Comparison of ENCODE assay signal across 9 cellular contexts in the genomic region with DNA sequence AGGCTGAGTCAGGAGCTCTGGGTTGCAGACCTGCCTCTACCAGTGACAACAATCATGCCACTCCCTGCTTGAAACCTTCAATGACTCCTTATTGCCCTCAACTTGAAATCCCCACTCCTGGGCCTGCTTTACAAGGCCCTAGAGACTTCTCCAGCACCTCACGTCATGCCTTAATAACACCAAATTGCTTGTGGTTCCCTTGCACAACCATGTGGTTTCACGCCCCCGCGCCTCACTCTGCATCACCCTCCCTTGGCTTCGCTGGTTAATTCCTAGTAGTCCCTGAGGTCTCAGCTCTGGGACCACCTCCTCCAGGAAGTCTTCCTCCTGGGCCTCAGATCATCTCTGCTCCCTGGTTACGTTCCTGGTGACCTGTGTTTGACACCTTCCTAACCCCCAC. TPM values are rescaled to one million over a fixed set of nuclear protein-coding genes. Genes with fewer than 3 reads are reported as not detected.
DNase-seq lines count a peak whose midpoint lies in the region; ATAC-seq and TF ChIP-seq lines count a peak whose summit lies in the region.
"Had no signal": no experiment of that assay in that cellular context is flagged by ENCODE, and none has a peak within 500 bp of the region (broad histone marks: within the 10 kb centered on the region; RNA-seq: fewer than 3 reads in every experiment).

No MANE protein-coding gene starts in this region.

- TF ChIP-seq CTCF in esophagus muscularis mucosa (IDR thresholded peaks at IDR 0.05) = no peak

- H3K9me3 Mint-ChIP-seq in stimulated activated effector memory CD8-positive, alpha-beta T cell treated with anti-CD3 and anti-CD28 coated beads, Interleukin-12 subunit alpha, Interleukin-12 subunit beta, amount 100 ng/mL, for 72 hours = no peaks in the 10 kb centered on the region

- H3K4me3 ChIP-seq in esophagus muscularis mucosa = no peak overlapping the region

- peak; percentile 48 for DNase-seq in stimulated activated naive CD4-positive, alpha-beta T cell treated with Interleukin-2 at 50 U/mL for 16 hours (lab: John Stamatoyannopoulos, UW)
- no peak for DNase-seq in stimulated activated naive CD4-positive, alpha-beta T cell (lab: John Stamatoyannopoulos, UW)
- DNase-seq in activated CD4-positive, alpha-beta T cell treated with anti-CD3 and anti-CD28 coated beads, Interleukin-2, amount 50 U/mL, for 4 hours = peak; percentile 14 to 17
- DNase-seq in iris pigment epithelial cell (ENCODE audit: low read depth) (peak; percentile 92), globus pallidus (ENCODE audit: low spot score) (no peak), esophagus muscularis mucosa (ENCODE audit: extremely low spot score) (no peak)
- DNase-seq in stimulated activated effector memory CD8-positive, alpha-beta T cell treated with anti-CD3 and anti-CD28 coated beads, Interleukin-12 subunit alpha, Interleukin-12 subunit beta, amount 100 ng/mL, for 72 hours (ENCODE audit: low spot score in 2 of 2) = peak; percentile 49 to 71

- H3K4me3 Mint-ChIP-seq in stimulated activated effector memory CD8-positive, alpha-beta T cell treated with anti-CD3 and anti-CD28 coated beads, Interleukin-12 subunit alpha, Interleukin-12 subunit beta, amount 100 ng/mL, for 72 hours = peak overlapping the region; percentile 53
- H3K4me3 Mint-ChIP-seq: brain had no signal

- H3K27me3 ChIP-seq in esophagus muscularis mucosa = no peaks in the 10 kb centered on the region

- H3K36me3 Mint-ChIP-seq in stimulated activated effector memory CD8-positive, alpha-beta T cell treated with anti-CD3 and anti-CD28 coated beads, Interleukin-12 subunit alpha, Interleukin-12 subunit beta, amount 100 ng/mL, for 72 hours = peaks cover 6% of the 10 kb centered on the region

- no peak for TF ChIP-seq POLR2A in esophagus muscularis mucosa (IDR thresholded peaks at IDR 0.05; ENCODE audit: low read depth)

- H3K36me3 ChIP-seq in esophagus muscularis mucosa = peaks cover 13 to 52% (median 31%) of the 10 kb centered on the region in 4 donors

- H3K27ac ChIP-seq in esophagus muscularis mucosa (replicated peaks in 1 of 4) = no peak overlapping the region

- H3K27ac Mint-ChIP-seq in stimulated activated effector memory CD8-positive, alpha-beta T cell treated with anti-CD3 and anti-CD28 coated beads, Interleukin-12 subunit alpha, Interleukin-12 subunit beta, amount 100 ng/mL, for 72 hours = peak overlapping the region; percentile 68

- intact Hi-C loops in esophagus muscularis mucosa (cut with DNase I) = no loop called here

- peak; percentile 93 for ATAC-seq in stimulated activated effector memory CD8-positive, alpha-beta T cell treated with anti-CD3 and anti-CD28 coated beads, Interleukin-12 subunit alpha, Interleukin-12 subunit beta, amount 100 ng/mL, for 72 hours
- no peak for ATAC-seq in GM21825 (IDR thresholded peaks at IDR 0.05; ENCODE audit: unreplicated experiment)

- no peak for TF ChIP-seq EP300 in esophagus muscularis mucosa (IDR thresholded peaks at IDR 0.05)

- peaks cover 26% of the 10 kb centered on the region for H3K4me1 Mint-ChIP-seq in stimulated activated effector memory CD8-positive, alpha-beta T cell treated with anti-CD3 and anti-CD28 coated beads, Interleukin-12 subunit alpha, Interleukin-12 subunit beta, amount 100 ng/mL, for 72 hours

- 88% methylated on average over 6 of the region's 6 CpGs for WGBS in esophagus muscularis mucosa

- peaks cover 6 to 12% (median 6%) of the 10 kb centered on the region in 4 donors for H3K4me1 ChIP-seq in esophagus muscularis mucosa

- H3K9me3 ChIP-seq in esophagus muscularis mucosa = no peaks in the 10 kb centered on the region

RNA-seq across cellular contexts. Expression of gene EPHA2, which starts 33.0 kb away (rescaled TPM):
- 10 to 100 TPM in 2 of 4 donors, 1 to 10 TPM in 2; 5.8 to 15.7 (median 11.3) TPM for total RNA-seq in esophagus muscularis mucosa

RNA-seq across cellular contexts. Expression of gene FAM131C, which starts 49.5 kb away (rescaled TPM):
- total RNA-seq in esophagus muscularis mucosa = under 1 TPM in 2 of 4 donors, not detected in 2; 0.33 to 0.39 TPM

Comparison
In these comparisons a context has a peak if more than half of its experiments do, and no peak if none do; other contexts are left out.
1. DNase-seq: peak in stimulated activated naive CD4-positive, alpha-beta T cell treated with Interleukin-2 at 50 U/mL for 16 hours (single experiment), activated CD4-positive, alpha-beta T cell treated with anti-CD3 and anti-CD28 coated beads, Interleukin-2, amount 50 U/mL, for 4 hours (2 of 2), iris pigment epithelial cell (single experiment) and stimulated activated effector memory CD8-positive, alpha-beta T cell treated with anti-CD3 and anti-CD28 coated beads, Interleukin-12 subunit alpha, Interleukin-12 subunit beta, amount 100 ng/mL, for 72 hours (2 of 2); none in stimulated activated naive CD4-positive, alpha-beta T cell (0 of 6), globus pallidus (single experiment) and esophagus muscularis mucosa (single experiment).